16 cellular contexts compared by ENCODE assay signal in genomic region chr1:221169447-221169889, GRCh38.
DNase-seq lines count a peak whose midpoint lies in the region; ATAC-seq and TF ChIP-seq lines count a peak whose summit lies in the region.
"Had no signal": no experiment of that assay in that cellular context is flagged by ENCODE, and none has a peak within 500 bp of the region (broad histone marks: within the 10 kb centered on the region; RNA-seq: fewer than 3 reads in every experiment).

No MANE protein-coding gene starts in this region.

- H3K9me3 Mint-ChIP-seq in activated T-cell treated with anti-CD3 and anti-CD28 coated beads, Interleukin-2, amount 50 U/mL, for 72 hours = peaks cover 5 to 9% of the 10 kb centered on the region in 2 donors

- peaks cover 0 to 2% of the 10 kb centered on the region in 2 donors for H3K36me3 Mint-ChIP-seq in activated T-cell treated with anti-CD3 and anti-CD28 coated beads, Interleukin-2, amount 50 U/mL, for 72 hours (ENCODE audit: insufficient read depth in 2 of 2)
- H3K36me3 Mint-ChIP-seq: activated naive CD4-positive, alpha-beta T cell treated with anti-CD3 and anti-CD28 coated beads, Interleukin-2, amount 50 U/mL, for 72 hours had no signal

- TF ChIP-seq CTCF in cardiac muscle cell (IDR thresholded peaks at IDR 0.05; ENCODE audit: low read depth, low read length) (no peak), vagina (IDR thresholded peaks at IDR 0.05) (no peak)

- H3K27ac ChIP-seq in cardiac muscle cell (no peak overlapping the region), vagina (no peak overlapping the region)
- H3K27ac ChIP-seq: hepatocyte had no signal

- H3K27me3 ChIP-seq in cardiac muscle cell (no peaks in the 10 kb centered on the region), adipocyte (replicated peaks; ENCODE audit: control insufficient read depth, insufficient read depth, low read length) (no peaks in the 10 kb centered on the region), iPS-15b (ENCODE audit: control insufficient read depth, insufficient read depth, low read length) (no peaks in the 10 kb centered on the region), vagina (no peaks in the 10 kb centered on the region)
- H3K27me3 ChIP-seq: hepatocyte had no signal

- intact Hi-C loops in Right ventricle myocardium superior (cut with DNase I) (no loop called here), vagina (cut with DNase I) (no loop called here)

- H3K9me3 ChIP-seq in cardiac muscle cell (ENCODE audit: low read depth) = no peaks in the 10 kb centered on the region
- peaks cover 7% of the 10 kb centered on the region for H3K9me3 ChIP-seq in adipocyte (ENCODE audit: control insufficient read depth, low read length)
- H3K9me3 ChIP-seq in iPS-15b (ENCODE audit: control insufficient read depth, insufficient read depth, low read length) = no peaks in the 10 kb centered on the region
- H3K9me3 ChIP-seq in vagina = no peaks in the 10 kb centered on the region

- DNase-seq in cardiac muscle cell (ENCODE audit: low read depth in 1 of 2, low spot score in 1 of 2) = peak; percentile 9 to 58
- DNase-seq in Right ventricle myocardium superior = no peak
- DNase-seq in adipocyte (ENCODE audit: low read depth) = peak; percentile 10
- DNase-seq in activated T-cell treated with anti-CD3 and anti-CD28 coated beads, Interleukin-2, amount 50 U/mL, for 72 hours = no peak
- DNase-seq in vagina (ENCODE audit: extremely low spot score in 2 of 2) = no peak
- DNase-seq: activated CD4-positive, CD25-positive, alpha-beta regulatory T cell; DMS 273 treated with DMSO at 0.1 percent for 48 hours; NCI-H1092; substantia nigra had no signal

- H3K27ac Mint-ChIP-seq in activated T-cell treated with anti-CD3 and anti-CD28 coated beads, Interleukin-2, amount 50 U/mL, for 72 hours = no peak overlapping the region
- H3K27ac Mint-ChIP-seq: activated naive CD4-positive, alpha-beta T cell treated with anti-CD3 and anti-CD28 coated beads, Interleukin-2, amount 50 U/mL, for 72 hours had no signal

- H3K36me3 ChIP-seq in cardiac muscle cell (no peaks in the 10 kb centered on the region), adipocyte (ENCODE audit: control insufficient read depth, insufficient read depth, low read length, severe bottlenecking) (no peaks in the 10 kb centered on the region), iPS-15b (ENCODE audit: control insufficient read depth, insufficient read depth, low read length) (no peaks in the 10 kb centered on the region), vagina (no peaks in the 10 kb centered on the region)

- no peak for ATAC-seq in Right ventricle myocardium superior (ENCODE audit: poor library complexity)
- no peak for ATAC-seq in GM19351 (IDR thresholded peaks at IDR 0.05; ENCODE audit: unreplicated experiment)
- no peak for ATAC-seq in GM21515 (IDR thresholded peaks at IDR 0.05; ENCODE audit: unreplicated experiment)
- no peak for ATAC-seq in activated T-cell treated with anti-CD3 and anti-CD28 coated beads, Interleukin-2, amount 50 U/mL, for 72 hours (replicated peaks in 1 of 2)
- ATAC-seq: activated naive CD4-positive, alpha-beta T cell treated with anti-CD3 and anti-CD28 coated beads, Interleukin-2, amount 50 U/mL, for 72 hours; esophagus mucosa; HepG2 had no signal

- H3K4me1 ChIP-seq in cardiac muscle cell (ENCODE audit: low read depth) (no peaks in the 10 kb centered on the region), adipocyte (ENCODE audit: control insufficient read depth, insufficient read depth, low read length) (peaks cover 2% of the 10 kb centered on the region), iPS-15b (ENCODE audit: control insufficient read depth, insufficient read depth, low read length) (peaks cover 17% of the 10 kb centered on the region), vagina (no peaks in the 10 kb centered on the region)

- no peaks in the 10 kb centered on the region for H3K27me3 Mint-ChIP-seq in activated T-cell treated with anti-CD3 and anti-CD28 coated beads, Interleukin-2, amount 50 U/mL, for 72 hours (ENCODE audit: low read depth)

- H3K4me3 ChIP-seq in cardiac muscle cell (no peak overlapping the region), adipocyte (ENCODE audit: low read length) (no peak overlapping the region), iPS-15b (ENCODE audit: low read depth, low read length) (peak overlapping the region; percentile 8), vagina (no peak overlapping the region)
- H3K4me3 ChIP-seq: hepatocyte had no signal

- TF ChIP-seq POLR2A in vagina (IDR thresholded peaks at IDR 0.05) = no peak

- no peak overlapping the region for H3K4me3 Mint-ChIP-seq in activated T-cell treated with anti-CD3 and anti-CD28 coated beads, Interleukin-2, amount 50 U/mL, for 72 hours

- H3K9ac ChIP-seq in adipocyte (ENCODE audit: low read length) = no peak overlapping the region
- H3K9ac ChIP-seq in iPS-15b (ENCODE audit: low read depth, low read length) = no peak overlapping the region

- H3K4me1 Mint-ChIP-seq in activated T-cell treated with anti-CD3 and anti-CD28 coated beads, Interleukin-2, amount 50 U/mL, for 72 hours (ENCODE audit: low read depth) = no peaks in the 10 kb centered on the region

Comparison
In these comparisons a context has a peak if more than half of its experiments do, and no peak if none do; other contexts are left out.
1. DNase-seq: peak in cardiac muscle cell (2 of 2) and adipocyte (single experiment); none in Right ventricle myocardium superior (single experiment), activated T-cell treated with anti-CD3 and anti-CD28 coated beads, Interleukin-2, amount 50 U/mL, for 72 hours (0 of 2) and vagina (0 of 2).